ENCODE assay signal across 11 cellular contexts in the genomic region with DNA sequence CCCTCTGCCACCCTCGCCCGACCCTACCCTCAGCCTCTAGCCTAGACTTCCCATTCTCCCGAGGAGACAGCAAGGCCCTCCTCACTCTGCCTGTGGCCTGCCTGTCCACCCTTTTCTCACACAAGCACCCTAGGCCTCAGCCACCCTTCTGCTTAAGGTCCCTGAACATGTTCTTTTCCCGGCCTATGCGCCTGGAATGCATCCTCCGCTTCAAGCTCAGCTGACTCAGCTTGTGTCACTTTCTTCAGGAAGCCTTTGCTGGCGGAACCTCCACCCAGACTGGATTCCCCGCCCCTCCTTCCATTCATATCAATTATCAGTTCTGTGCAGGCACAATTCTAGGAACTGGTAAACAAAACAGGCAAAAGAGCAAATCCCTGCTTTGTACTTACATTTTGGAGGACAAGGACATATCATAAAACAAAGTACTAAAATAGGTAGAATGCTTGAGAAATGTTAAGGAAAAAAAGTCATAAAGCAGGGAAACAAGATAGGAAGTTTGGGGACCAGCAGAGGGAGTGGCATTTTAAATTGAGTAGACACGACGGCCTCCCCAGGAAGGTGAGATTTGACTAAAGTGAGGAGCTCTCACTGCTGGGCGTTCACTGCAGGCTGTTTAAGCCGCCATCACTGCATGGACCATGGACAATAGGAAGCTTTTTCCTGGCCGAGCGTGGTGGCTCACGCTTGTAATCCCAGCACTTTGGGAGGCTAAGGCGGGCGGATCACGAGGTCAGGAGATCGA. TPM values are rescaled to one million over a fixed set of nuclear protein-coding genes. Genes with fewer than 3 reads are reported as not detected.
DNase-seq lines count a peak whose midpoint lies in the region; ATAC-seq, FAIRE-seq and TF ChIP-seq lines count a peak whose summit lies in the region.
"Had no signal": no experiment of that assay in that cellular context is flagged by ENCODE, and none has a peak within 500 bp of the region (broad histone marks: within the 10 kb centered on the region; RNA-seq: fewer than 3 reads in every experiment).

No MANE protein-coding gene starts in this region.

- H3K4me1 Mint-ChIP-seq in CD4-positive, alpha-beta memory T cell: peaks cover 4 to 16% (median 5%) of the 10 kb centered on the region in 4 donors
- H3K4me1 Mint-ChIP-seq in activated T-helper 1 cell treated with anti-CD3 and anti-CD28 coated beads, Interleukin-12 subunit alpha, Interleukin-12 subunit beta, Interleukin-2, Interleukin-4 antibody, amounts not matched to agents 30 ng/mL and 10 ng/mL and 1 ng/mL, durations not matched to agents 14 hours and 24 hours and 36 hours (ENCODE audit: low read depth): peaks cover 21% of the 10 kb centered on the region

- peaks cover 29% of the 10 kb centered on the region for H3K4me1 ChIP-seq in ACC112 (ENCODE audit: control insufficient read depth, insufficient read depth, low read length, unreplicated experiment)
- peaks cover 58% of the 10 kb centered on the region for H3K4me1 ChIP-seq in endothelial cell of umbilical vein (ENCODE audit: control insufficient read depth, extremely low read depth, insufficient read depth, low read length)
- H3K4me1 ChIP-seq in lower lobe of right lung: peaks cover 12% of the 10 kb centered on the region
- no peaks in the 10 kb centered on the region for H3K4me1 ChIP-seq in CD4-positive, alpha-beta memory T cell (ENCODE audit: insufficient read depth, low read length)

- H3K27me3 ChIP-seq in ACC112 (ENCODE audit: insufficient read depth, low read length): no peaks in the 10 kb centered on the region
- no peaks in the 10 kb centered on the region for H3K27me3 ChIP-seq in endothelial cell of umbilical vein (ENCODE audit: control insufficient read depth in 2 of 2, insufficient read depth in 2 of 2, low read length in 2 of 2)
- H3K27me3 ChIP-seq in lower lobe of right lung (ENCODE audit: low read depth): no peaks in the 10 kb centered on the region
- no peaks in the 10 kb centered on the region for H3K27me3 ChIP-seq in CD4-positive, alpha-beta memory T cell (ENCODE audit: insufficient read depth, low read length)

- no peak overlapping the region for H3K4me3 Mint-ChIP-seq in CD4-positive, alpha-beta memory T cell
- no peak overlapping the region for H3K4me3 Mint-ChIP-seq in activated T-helper 1 cell treated with anti-CD3 and anti-CD28 coated beads, Interleukin-12 subunit alpha, Interleukin-12 subunit beta, Interleukin-2, Interleukin-4 antibody, amounts not matched to agents 30 ng/mL and 10 ng/mL and 1 ng/mL, durations not matched to agents 14 hours and 24 hours and 36 hours

- H3K9ac ChIP-seq in endothelial cell of umbilical vein (replicated peaks; ENCODE audit: extremely low read depth, insufficient read depth, low read length): peak overlapping the region; percentile 67

- H3K36me3 Mint-ChIP-seq in CD4-positive, alpha-beta memory T cell: peaks cover 23% of the 10 kb centered on the region in 2 donors
- H3K36me3 Mint-ChIP-seq in activated T-helper 1 cell treated with anti-CD3 and anti-CD28 coated beads, Interleukin-12 subunit alpha, Interleukin-12 subunit beta, Interleukin-2, Interleukin-4 antibody, amounts not matched to agents 30 ng/mL and 10 ng/mL and 1 ng/mL, durations not matched to agents 14 hours and 24 hours and 36 hours (ENCODE audit: low read depth): peaks cover 11% of the 10 kb centered on the region

- H3K9me3 Mint-ChIP-seq in CD4-positive, alpha-beta memory T cell: no peaks in the 10 kb centered on the region
- no peaks in the 10 kb centered on the region for H3K9me3 Mint-ChIP-seq in activated T-helper 1 cell treated with anti-CD3 and anti-CD28 coated beads, Interleukin-12 subunit alpha, Interleukin-12 subunit beta, Interleukin-2, Interleukin-4 antibody, amounts not matched to agents 30 ng/mL and 10 ng/mL and 1 ng/mL, durations not matched to agents 14 hours and 24 hours and 36 hours

- H3K27ac ChIP-seq in ACC112 (ENCODE audit: low read depth, low read length): peak overlapping the region; percentile 62
- H3K27ac ChIP-seq in endothelial cell of umbilical vein (ENCODE audit: insufficient read depth, low read depth, low read length): peak overlapping the region; percentile 86
- peak overlapping the region; percentile 68 for H3K27ac ChIP-seq in lower lobe of right lung
- H3K27ac ChIP-seq in CD4-positive, alpha-beta memory T cell (ENCODE audit: low read depth, low read length): no peak overlapping the region

- TF ChIP-seq POLR2A in endothelial cell of umbilical vein (IDR thresholded peaks at IDR 0.05; ENCODE audit: low read depth, low read length): peak; percentile 57

- H2AFZ ChIP-seq in ACC112 (ENCODE audit: low read length, unreplicated experiment) (no peak overlapping the region), endothelial cell of umbilical vein (ENCODE audit: low read depth, low read length) (peak overlapping the region; percentile 82)

- H3K79me2 ChIP-seq in ACC112 (ENCODE audit: control insufficient read depth, insufficient read depth, low read length, unreplicated experiment) (no peaks in the 10 kb centered on the region), endothelial cell of umbilical vein (ENCODE audit: control insufficient read depth, insufficient read depth, low read length) (no peaks in the 10 kb centered on the region)

- H3K36me3 ChIP-seq in ACC112 (ENCODE audit: insufficient read depth, low read length) (peaks cover 11% of the 10 kb centered on the region; the same call in 1 of the 2 replicates), endothelial cell of umbilical vein (ENCODE audit: control insufficient read depth in 2 of 2, extremely low read depth in 1 of 2, insufficient read depth in 2 of 2, low read length in 2 of 2) (peaks cover 0 to 4% of the 10 kb centered on the region in 2 experiments), lower lobe of right lung (peaks cover 28% of the 10 kb centered on the region)
- H3K36me3 ChIP-seq in CD4-positive, alpha-beta memory T cell (ENCODE audit: insufficient read depth, low read length): peaks cover 12% of the 10 kb centered on the region

- H3K27me3 Mint-ChIP-seq in CD4-positive, alpha-beta memory T cell: no peaks in the 10 kb centered on the region
- H3K27me3 Mint-ChIP-seq in activated T-helper 1 cell treated with anti-CD3 and anti-CD28 coated beads, Interleukin-12 subunit alpha, Interleukin-12 subunit beta, Interleukin-2, Interleukin-4 antibody, amounts not matched to agents 30 ng/mL and 10 ng/mL and 1 ng/mL, durations not matched to agents 14 hours and 24 hours and 36 hours (ENCODE audit: insufficient read depth): peaks cover 2% of the 10 kb centered on the region

- H3K9me3 ChIP-seq in endothelial cell of umbilical vein (replicated peaks; ENCODE audit: control insufficient read depth, insufficient read depth, low read length) (no peaks in the 10 kb centered on the region), lower lobe of right lung (no peaks in the 10 kb centered on the region)
- H3K9me3 ChIP-seq in CD4-positive, alpha-beta memory T cell (ENCODE audit: control insufficient read depth in 1 of 2, low read length in 2 of 2): no peaks in the 10 kb centered on the region

- intact Hi-C loops in endothelial cell of umbilical vein (cut with micrococcal nuclease) (no loop called here), lower lobe of right lung (cut with DNase I) (no loop called here)
- intact Hi-C loops in CD4-positive, alpha-beta memory T cell (cut with micrococcal nuclease): no loop called here
- intact Hi-C loops in activated T-helper 1 cell treated with anti-CD3 and anti-CD28 coated beads, Interleukin-12 subunit alpha, Interleukin-12 subunit beta, Interleukin-2, Interleukin-4 antibody, amounts not matched to agents 30 ng/mL and 10 ng/mL and 1 ng/mL, durations not matched to agents 14 hours and 24 hours and 36 hours (cut with micrococcal nuclease): no loop called here

- H4K20me1 ChIP-seq in endothelial cell of umbilical vein (replicated peaks; ENCODE audit: control insufficient read depth, extremely low read depth, insufficient read depth, low read length): no peaks in the 10 kb centered on the region

- H3K4me2 ChIP-seq in endothelial cell of umbilical vein (ENCODE audit: insufficient read depth, low read length): peak overlapping the region; percentile 84

- BruUV-seq in endothelial cell of umbilical vein (replicated peaks; lab: Mats Ljungman, UMichigan): no TSS peak

- CTCF ChIA-PET in endothelial cell of umbilical vein (lab: Charles Lee): interaction anchor here (0.6 to 3.0 kb wide), 6 partner anchors 12 to 96 kb away, joined by 3 to 35 read pairs (median 6); a partner anchor contains a TSS
- CTCF ChIA-PET in CD4-positive, alpha-beta memory T cell (lab: Charles Lee; ENCODE audit: partially characterized antibody): interaction anchor here (0.9 to 1.2 kb wide), 3 partner anchors 18 to 21 kb away, joined by 4 to 6 read pairs (median 5); a partner anchor contains a TSS

- H3K9me1 ChIP-seq in endothelial cell of umbilical vein (replicated peaks; ENCODE audit: control insufficient read depth, extremely low read depth, insufficient read depth, low read length): no peaks in the 10 kb centered on the region

- FAIRE-seq in endothelial cell of umbilical vein (lab: Jason Lieb, UNC): peak; percentile 92

- ATAC-seq in lower lobe of right lung: peak in 1 of 2 donors; percentile 29

- no peak for TF ChIP-seq CTCF in endothelial cell of umbilical vein (IDR thresholded peaks at IDR 0.05; ENCODE audit: extremely low read depth in 1 of 2, insufficient read depth in 1 of 2, low read depth in 1 of 2, low read length in 2 of 2)
- TF ChIP-seq CTCF in lower lobe of right lung (IDR thresholded peaks at IDR 0.05): no peak

- DNase-seq in OCI-M2 (lab: John Stamatoyannopoulos, UW; ENCODE audit: unreplicated experiment): peak; percentile 49
- DNase-seq in endothelial cell of umbilical vein (ENCODE audit: low read depth, low spot score): peak; percentile 77
- DNase-seq in lower lobe of right lung: no peak
- no peak for DNase-seq in CD4-positive, alpha-beta memory T cell
- no peak for DNase-seq in activated T-helper 1 cell treated with anti-CD3 and anti-CD28 coated beads, Interleukin-12 subunit alpha, Interleukin-12 subunit beta, Interleukin-2, Interleukin-4 antibody, amounts not matched to agents 30 ng/mL and 10 ng/mL and 1 ng/mL, durations not matched to agents 14 hours and 24 hours and 36 hours (ENCODE audit: low spot score)
- no peak for DNase-seq in NCI-H82 treated with DMSO at 0.1 percent for 48 hours (lab: John Stamatoyannopoulos, UW; ENCODE audit: unreplicated experiment)
- DNase-seq in SK-N-DZ (ENCODE audit: low spot score): no peak
- DNase-seq: NCI-H446, T-helper 1 cell had no signal

- no peak overlapping the region for H3K4me3 ChIP-seq in ACC112 (ENCODE audit: low read depth, low read length)
- peak overlapping the region in 1 of 3 experiments; percentile 29 for H3K4me3 ChIP-seq in endothelial cell of umbilical vein (replicated peaks in 1 of 3; ENCODE audit: insufficient read depth in 1 of 3, low read depth in 1 of 3, low read length in 3 of 3)
- H3K4me3 ChIP-seq in lower lobe of right lung: no peak overlapping the region
- H3K4me3 ChIP-seq in CD4-positive, alpha-beta memory T cell (ENCODE audit: low read length in 2 of 2): no peak overlapping the region
- H3K4me3 ChIP-seq: coronary artery had no signal

- POLR2A ChIA-PET in endothelial cell of umbilical vein (lab: Charles Lee): interaction anchor here (0.6 to 0.7 kb wide), 2 partner anchors 287 to 1046 kb away, joined by 3 to 13 read pairs; no protein-coding TSS in a partner anchor
- POLR2A ChIA-PET in CD4-positive, alpha-beta memory T cell (lab: Charles Lee; ENCODE audit: partially characterized antibody): interaction anchor here (1.3 kb wide), 1 partner anchor 18 kb away, joined by 3 read pairs; a partner anchor contains a TSS

- H3K27ac Mint-ChIP-seq in CD4-positive, alpha-beta memory T cell: no peak overlapping the region
- H3K27ac Mint-ChIP-seq in activated T-helper 1 cell treated with anti-CD3 and anti-CD28 coated beads, Interleukin-12 subunit alpha, Interleukin-12 subunit beta, Interleukin-2, Interleukin-4 antibody, amounts not matched to agents 30 ng/mL and 10 ng/mL and 1 ng/mL, durations not matched to agents 14 hours and 24 hours and 36 hours: no peak overlapping the region

- dilution Hi-C loops in endothelial cell of umbilical vein (cut with MboI; ENCODE audit: extremely low pct_ligation_motif_present, low sequenced_read_pairs): no loop called here

RNA-seq across cellular contexts. Expression of a gene that starts 17.9 kb away (rescaled TPM):
- 39.6 and 94.0 TPM in 2 replicates for total RNA-seq in endothelial cell of umbilical vein
- 33.2 and 39.4 TPM in 2 replicates for polyA plus RNA-seq in endothelial cell of umbilical vein
- polyA plus RNA-seq in endothelial cell of umbilical vein (2011; cell fraction: cytosol; rRNA removed): 36.8 and 39.9 TPM in 2 replicates
- polyA plus RNA-seq in endothelial cell of umbilical vein (2011; cell fraction: nucleus; rRNA removed): 94.5 and 98.9 TPM in 2 replicates
- 32.0 and 34.1 TPM in 2 replicates for polyA plus RNA-seq in endothelial cell of umbilical vein (2012)
- 18.6 and 19.1 TPM in 2 replicates for polyA minus RNA-seq in endothelial cell of umbilical vein
- polyA minus RNA-seq in endothelial cell of umbilical vein (2011; cell fraction: cytosol; rRNA and poly(A)+ RNA removed): 46.9 TPM
- 23.9 and 29.1 TPM in 2 replicates for polyA minus RNA-seq in endothelial cell of umbilical vein (2011; cell fraction: nucleus; rRNA and poly(A)+ RNA removed)
- total RNA-seq in lower lobe of right lung: 17.9 TPM
- 10 to 100 TPM; 46.0 to 49.8 TPM for total RNA-seq in CD4-positive, alpha-beta memory T cell
- polyA plus RNA-seq in CD4-positive, alpha-beta memory T cell: 100 to 1,000 TPM in 1 of 2 donors, 10 to 100 TPM in 1; 43.7 to 109 TPM
- total RNA-seq in activated T-helper 1 cell treated with anti-CD3 and anti-CD28 coated beads, Interleukin-12 subunit alpha, Interleukin-12 subunit beta, Interleukin-2, Interleukin-4 antibody, amounts not matched to agents 30 ng/mL and 10 ng/mL and 1 ng/mL, durations not matched to agents 14 hours and 24 hours and 36 hours: 89.8 and 104 TPM in 2 replicates
- 27.5 and 28.0 TPM in 2 replicates for polyA plus RNA-seq in SK-N-DZ (2014; cell fraction: cytosol; rRNA removed)
- 61.3 and 159 TPM in 2 replicates for polyA plus RNA-seq in SK-N-DZ (2014; cell fraction: nucleus; rRNA removed)

RNA-seq across cellular contexts. Expression of a gene that starts 19.6 kb away (rescaled TPM):
- total RNA-seq in endothelial cell of umbilical vein (36.4 and 38.7 TPM in 2 replicates), lower lobe of right lung (35.7 TPM)
- polyA plus RNA-seq in endothelial cell of umbilical vein: 10.8 and 12.8 TPM in 2 replicates
- polyA plus RNA-seq in endothelial cell of umbilical vein (2011; cell fraction: cytosol; rRNA removed): 9.6 and 10.4 TPM in 2 replicates
- 73.7 and 85.7 TPM in 2 replicates for polyA plus RNA-seq in endothelial cell of umbilical vein (2011; cell fraction: nucleus; rRNA removed)
- 26.9 and 31.5 TPM in 2 replicates for polyA plus RNA-seq in endothelial cell of umbilical vein (2012)
- 51.7 and 62.2 TPM in 2 replicates for polyA minus RNA-seq in endothelial cell of umbilical vein
- polyA minus RNA-seq in endothelial cell of umbilical vein (2011; cell fraction: cytosol; rRNA and poly(A)+ RNA removed): 16.0 TPM
- 81.9 and 120 TPM in 2 replicates for polyA minus RNA-seq in endothelial cell of umbilical vein (2011; cell fraction: nucleus; rRNA and poly(A)+ RNA removed)
- total RNA-seq in CD4-positive, alpha-beta memory T cell: 10 to 100 TPM; 54.8 to 57.4 TPM
- 10 to 100 TPM in 1 of 2 donors, 1 to 10 TPM in 1; 9.0 to 15.6 TPM for polyA plus RNA-seq in CD4-positive, alpha-beta memory T cell
- total RNA-seq in activated T-helper 1 cell treated with anti-CD3 and anti-CD28 coated beads, Interleukin-12 subunit alpha, Interleukin-12 subunit beta, Interleukin-2, Interleukin-4 antibody, amounts not matched to agents 30 ng/mL and 10 ng/mL and 1 ng/mL, durations not matched to agents 14 hours and 24 hours and 36 hours: 31.0 and 32.4 TPM in 2 replicates
- polyA plus RNA-seq in SK-N-DZ (2014; cell fraction: cytosol; rRNA removed): 22.9 and 27.5 TPM in 2 replicates
- 52.5 and 63.1 TPM in 2 replicates for polyA plus RNA-seq in SK-N-DZ (2014; cell fraction: nucleus; rRNA removed)

Comparison
In these comparisons a context has a peak if more than half of its experiments do, and no peak if none do; other contexts are left out.
1. DNase-seq: peak in OCI-M2 (single experiment) and endothelial cell of umbilical vein (single experiment); none in lower lobe of right lung (single experiment), CD4-positive, alpha-beta memory T cell (0 of 5), activated T-helper 1 cell treated with anti-CD3 and anti-CD28 coated beads, Interleukin-12 subunit alpha, Interleukin-12 subunit beta, Interleukin-2, Interleukin-4 antibody, amounts not matched to agents 30 ng/mL and 10 ng/mL and 1 ng/mL, durations not matched to agents 14 hours and 24 hours and 36 hours (single experiment), NCI-H82 treated with DMSO at 0.1 percent for 48 hours (single experiment) and SK-N-DZ (single experiment).